Comparison of ENCODE assay signal across 15 cellular contexts in the genomic region with DNA sequence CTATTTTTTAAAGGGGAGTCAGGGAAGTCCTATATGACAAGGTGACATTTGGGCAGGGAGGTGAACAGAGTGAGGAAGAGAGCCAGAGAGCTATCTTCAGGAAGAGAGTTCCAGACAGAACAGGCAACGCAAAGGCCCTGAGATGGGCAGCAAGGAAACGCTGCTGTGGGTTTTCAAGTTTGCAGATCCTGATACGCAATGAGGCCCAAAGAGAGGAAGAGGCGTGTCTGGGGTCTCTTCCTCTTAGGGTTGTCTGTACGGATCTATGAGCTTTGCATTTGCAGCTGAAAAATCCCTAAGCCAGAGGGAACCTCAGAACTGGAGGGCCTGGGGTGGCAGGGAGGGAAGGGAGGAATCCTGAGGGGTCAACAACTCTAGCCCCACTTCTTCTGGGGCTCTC. TPM values are rescaled to one million over a fixed set of nuclear protein-coding genes. Genes with fewer than 3 reads are reported as not detected.
A peak's percentile ranks its signal among the peaks of the same experiment; 100 is the strongest.
DNase-seq lines count a peak whose midpoint lies in the region; ATAC-seq lines count a peak whose summit lies in the region.
"Had no signal": no experiment of that assay in that cellular context is flagged by ENCODE, and none has a peak within 500 bp of the region (broad histone marks: within the 10 kb centered on the region; RNA-seq: fewer than 3 reads in every experiment).

No MANE protein-coding gene starts in this region.

- no peak overlapping the region for H3K4ac ChIP-seq in neuronal stem cell (ENCODE audit: low read length)

- peak; percentile 70 for DNase-seq in GDM1 (lab: John Stamatoyannopoulos, UW)
- peak; percentile 65 for DNase-seq in NOMO-1 treated with dmso at 0.1 percent for 144 hours (lab: John Stamatoyannopoulos, UW; ENCODE audit: unreplicated experiment)
- no peak for DNase-seq in neuronal stem cell (ENCODE audit: low spot score)
- no peak for DNase-seq in NCI-H187 (lab: John Stamatoyannopoulos, UW)
- no peak for DNase-seq in immature natural killer cell
- DNase-seq: activated CD4-positive, alpha-beta T cell treated with anti-CD3 and anti-CD28 coated beads, Interleukin-2, amount 50 U/mL, for 1 hour; effector memory CD8-positive, alpha-beta T cell; foreskin keratinocyte; kidney; OCI-M1 had no signal

- no peaks in the 10 kb centered on the region for H3K36me3 Mint-ChIP-seq in dendritic cell treated with granulocyte-macrophage colony-stimulating factor and Interleukin-4, amounts not matched to agents 40 ng/mL and 50 ng/mL, for 4 days (ENCODE audit: low read depth)
- H3K36me3 Mint-ChIP-seq in immature natural killer cell: no peaks in the 10 kb centered on the region
- H3K36me3 Mint-ChIP-seq: brain had no signal

- no peak overlapping the region for H3K14ac ChIP-seq in neuronal stem cell (ENCODE audit: low read length)

- H3K27ac ChIP-seq in neuronal stem cell (replicated peaks; ENCODE audit: low read length): no peak overlapping the region
- H3K27ac ChIP-seq: C4-2B, foreskin keratinocyte had no signal

- H3K4me2 ChIP-seq in neuronal stem cell (ENCODE audit: insufficient read depth, low read length, poor library complexity, severe bottlenecking): no peak overlapping the region

- H4K91ac ChIP-seq in neuronal stem cell (ENCODE audit: low read depth, low read length, poor library complexity): peak overlapping the region; percentile 2

- H2BK120ac ChIP-seq in neuronal stem cell (ENCODE audit: low read depth, low read length): no peak overlapping the region

- no peaks in the 10 kb centered on the region for H3K4me1 ChIP-seq in neuronal stem cell (ENCODE audit: control insufficient read depth in 2 of 2, insufficient read depth in 1 of 2, low read depth in 1 of 2, low read length in 2 of 2)

- no peak overlapping the region for H4K8ac ChIP-seq in neuronal stem cell (ENCODE audit: low read depth, low read length)

- H3K9me3 ChIP-seq in neuronal stem cell (replicated peaks in 1 of 2; ENCODE audit: control insufficient read depth in 2 of 2, insufficient read depth in 1 of 2, low read depth in 1 of 2, low read length in 2 of 2): no peaks in the 10 kb centered on the region

- no peaks in the 10 kb centered on the region for H3K9me3 Mint-ChIP-seq in dendritic cell treated with granulocyte-macrophage colony-stimulating factor and Interleukin-4, amounts not matched to agents 40 ng/mL and 50 ng/mL, for 4 days
- no peaks in the 10 kb centered on the region for H3K9me3 Mint-ChIP-seq in immature natural killer cell
- H3K9me3 Mint-ChIP-seq: effector memory CD8-positive, alpha-beta T cell had no signal

- peak overlapping the region; percentile 42 for H3K4me3 Mint-ChIP-seq in dendritic cell treated with granulocyte-macrophage colony-stimulating factor and Interleukin-4, amounts not matched to agents 40 ng/mL and 50 ng/mL, for 4 days
- no peak overlapping the region for H3K4me3 Mint-ChIP-seq in immature natural killer cell
- H3K4me3 Mint-ChIP-seq: brain; effector memory CD8-positive, alpha-beta T cell had no signal

- H2AK5ac ChIP-seq in neuronal stem cell (ENCODE audit: low read depth, low read length): no peak overlapping the region

- H3K4me1 Mint-ChIP-seq in dendritic cell treated with granulocyte-macrophage colony-stimulating factor and Interleukin-4, amounts not matched to agents 40 ng/mL and 50 ng/mL, for 4 days (ENCODE audit: low read depth): peaks cover 43% of the 10 kb centered on the region
- H3K4me1 Mint-ChIP-seq in immature natural killer cell: no peaks in the 10 kb centered on the region
- H3K4me1 Mint-ChIP-seq: brain had no signal

- H3K23ac ChIP-seq in neuronal stem cell (ENCODE audit: low read depth, low read length, poor library complexity): no peak overlapping the region

- no peak overlapping the region for H2BK5ac ChIP-seq in neuronal stem cell (ENCODE audit: low read length)

- no peak overlapping the region for H2BK15ac ChIP-seq in neuronal stem cell (ENCODE audit: low read length)

- no peak overlapping the region for H2BK12ac ChIP-seq in neuronal stem cell (ENCODE audit: low read length)

- no peak for ATAC-seq in GM21515 (IDR thresholded peaks at IDR 0.05; ENCODE audit: unreplicated experiment)
- no peak for ATAC-seq in HG03280 (IDR thresholded peaks at IDR 0.05; ENCODE audit: unreplicated experiment)
- ATAC-seq: effector memory CD8-positive, alpha-beta T cell; foreskin keratinocyte had no signal

- H3K27me3 ChIP-seq in neuronal stem cell (ENCODE audit: control insufficient read depth in 3 of 3, insufficient read depth in 3 of 3, low read depth in 1 of 3, low read length in 3 of 3): peaks cover 0 to 26% (median 0%) of the 10 kb centered on the region in 3 experiments
- H3K27me3 ChIP-seq: foreskin keratinocyte had no signal

- peak overlapping the region; percentile 98 for H3K27ac Mint-ChIP-seq in dendritic cell treated with granulocyte-macrophage colony-stimulating factor and Interleukin-4, amounts not matched to agents 40 ng/mL and 50 ng/mL, for 4 days
- no peak overlapping the region for H3K27ac Mint-ChIP-seq in immature natural killer cell
- H3K27ac Mint-ChIP-seq: brain had no signal

- peaks cover 1% of the 10 kb centered on the region for H3K27me3 Mint-ChIP-seq in dendritic cell treated with granulocyte-macrophage colony-stimulating factor and Interleukin-4, amounts not matched to agents 40 ng/mL and 50 ng/mL, for 4 days
- H3K27me3 Mint-ChIP-seq in immature natural killer cell (ENCODE audit: low read depth in 3 of 3): peaks cover 0 to 14% (median under 1%) of the 10 kb centered on the region in 3 donors

- no peak overlapping the region for H2AFZ ChIP-seq in neuronal stem cell (ENCODE audit: low read length)

- intact Hi-C loops in dendritic cell treated with granulocyte-macrophage colony-stimulating factor and Interleukin-4, amounts not matched to agents 40 ng/mL and 50 ng/mL, for 4 days (cut with micrococcal nuclease): no loop called here

- H3K4me3 ChIP-seq in neuronal stem cell (ENCODE audit: low read length in 2 of 2): no peak overlapping the region

- no peaks in the 10 kb centered on the region for H3K79me1 ChIP-seq in neuronal stem cell (ENCODE audit: low read depth, low read length)

- H3K9ac ChIP-seq in neuronal stem cell (ENCODE audit: low read depth, low read length, poor library complexity): no peak overlapping the region

- no peaks in the 10 kb centered on the region for H3K36me3 ChIP-seq in neuronal stem cell (replicated peaks in 1 of 2; ENCODE audit: control insufficient read depth in 2 of 2, insufficient read depth in 2 of 2, low read length in 2 of 2)

- H3K18ac ChIP-seq in neuronal stem cell (ENCODE audit: low read length): no peak overlapping the region

- no CpG with 5 or more reads among the region's 5 CpGs for WGBS in neuronal stem cell (ENCODE audit: extremely low coverage in 2 of 2, insufficient read length in 2 of 2, insufficient replicate concordance in 1 of 2), 2 donors

RNA-seq across cellular contexts. Expression of gene FAT2, which starts 13.6 kb away (rescaled TPM):
- 0.07 TPM for polyA plus RNA-seq in neuronal stem cell (2013, experiment 1 of 2)
- polyA plus RNA-seq in neuronal stem cell (2013, experiment 2 of 2): 0.03 TPM
- not detected for polyA plus RNA-seq in immature natural killer cell

Comparison
In these comparisons a context has a peak if more than half of its experiments do, and no peak if none do; other contexts are left out.
1. DNase-seq: peak in GDM1 (single experiment) and NOMO-1 treated with dmso at 0.1 percent for 144 hours (single experiment); none in neuronal stem cell (single experiment), NCI-H187 (0 of 2) and immature natural killer cell (0 of 3).